8 cellular contexts compared by ENCODE assay signal in genomic region chr17:76726231-76726765, GRCh38. TPM values are rescaled to one million over a fixed set of nuclear protein-coding genes. Genes with fewer than 3 reads are reported as not detected.
A peak's percentile ranks its signal among the peaks of the same experiment; 100 is the strongest.
DNase-seq lines count a peak whose midpoint lies in the region; TF ChIP-seq lines count a peak whose summit lies in the region.

Gene JMJD6, minus strand, starts transcription at chr17:76726606. Its CDS starts 131 bp downstream, at chr17:76726475.

- no peaks in the 10 kb centered on the region for H3K9me3 Mint-ChIP-seq in activated naive CD4-positive, alpha-beta T cell treated with anti-CD3 and anti-CD28 coated beads, Interleukin-2, amount 50 U/mL, for 24 hours

- peak within 1 kb of the TSS; percentile 91 for H3K4me3 ChIP-seq in GM23248
- H3K4me3 ChIP-seq in tibial nerve: peak within 1 kb of the TSS; percentile 65 to 90 (median 86)

- TF ChIP-seq POLR2A in tibial nerve (IDR thresholded peaks at IDR 0.05): peak; percentile 72 to 92

- peak in 1 of 5 experiments; percentile 14 for TF ChIP-seq CTCF in tibial nerve (IDR thresholded peaks at IDR 0.05)

- H3K27me3 ChIP-seq in GM23248 (replicated peaks; ENCODE audit: insufficient read depth) (no peaks in the 10 kb centered on the region), tibial nerve (no peaks in the 10 kb centered on the region)

- DNase-seq in GDM1 (lab: John Stamatoyannopoulos, UW) (peak; percentile 97), GM23248 (peak; percentile 98), glomerular visceral epithelial cell (ENCODE audit: extremely low spot score) (peak; percentile 98), nucleus accumbens (lab: John Stamatoyannopoulos, UW) (peak; percentile 77 to 98 (median 95)), tibial nerve (ENCODE audit: low spot score in 2 of 2) (peak; percentile 92)

- TF ChIP-seq EP300 in tibial nerve (IDR thresholded peaks at IDR 0.05): peak; percentile 71 to 98

- H2AFZ ChIP-seq in GM23248: peak within 1 kb of the TSS; percentile 37

- peaks cover 38% of the 10 kb centered on the region for H3K36me3 ChIP-seq in GM23248 (ENCODE audit: low read depth)
- peaks cover 61% of the 10 kb centered on the region for H3K36me3 ChIP-seq in KOPT-K1 (ENCODE audit: insufficient read depth, low read length)
- H3K36me3 ChIP-seq in tibial nerve: peaks cover 3 to 53% (median 11%) of the 10 kb centered on the region in 3 donors

- no peaks in the 10 kb centered on the region for H3K9me3 ChIP-seq in GM23248 (ENCODE audit: low read depth)
- no peaks in the 10 kb centered on the region for H3K9me3 ChIP-seq in KOPT-K1 (ENCODE audit: insufficient read depth, low read length, poor library complexity, severe bottlenecking)
- no peaks in the 10 kb centered on the region for H3K9me3 ChIP-seq in tibial nerve

- peaks cover 21% of the 10 kb centered on the region for H3K36me3 Mint-ChIP-seq in activated naive CD4-positive, alpha-beta T cell treated with anti-CD3 and anti-CD28 coated beads, Interleukin-2, amount 50 U/mL, for 24 hours

- peak within 1 kb of the TSS; percentile 95 for H3K4me2 ChIP-seq in GM23248 (ENCODE audit: unreplicated experiment)

- H3K9me2 ChIP-seq in GM23248 (ENCODE audit: insufficient read depth): no peaks in the 10 kb centered on the region

- H3K4me1 Mint-ChIP-seq in activated naive CD4-positive, alpha-beta T cell treated with anti-CD3 and anti-CD28 coated beads, Interleukin-2, amount 50 U/mL, for 24 hours: peaks cover 51% of the 10 kb centered on the region

- no peaks in the 10 kb centered on the region for H4K20me1 ChIP-seq in GM23248 (ENCODE audit: insufficient read depth)

- H3K4me3 Mint-ChIP-seq in activated naive CD4-positive, alpha-beta T cell treated with anti-CD3 and anti-CD28 coated beads, Interleukin-2, amount 50 U/mL, for 24 hours: peak within 1 kb of the TSS; percentile 99

- peaks cover 93% of the 10 kb centered on the region for H3K79me2 ChIP-seq in GM23248 (ENCODE audit: insufficient read depth)

- WGBS in GM23248 (ENCODE audit: low coverage in 1 of 2, low lambda C conversion rate in 2 of 2, missing lambda C conversion rate in 2 of 2), 2 experiments: 1% methylated on average over 45 to 47 of the region's 59 CpGs
- WGBS in tibial nerve, 2 donors: 1% methylated on average over 29 to 42 of the region's 59 CpGs

- in situ Hi-C loops in GM23248 (cut with MboI): no loop called here

- H3K4me1 ChIP-seq in GM23248 (ENCODE audit: insufficient read depth) (peaks cover 20% of the 10 kb centered on the region), tibial nerve (peaks cover 0 to 75% (median 34%) of the 10 kb centered on the region in 4 donors)

- peak within 1 kb of the TSS; percentile 98 for H3K27ac ChIP-seq in GM23248
- peak within 1 kb of the TSS; percentile 99 for H3K27ac ChIP-seq in KOPT-K1 (ENCODE audit: low read depth, low read length, poor library complexity, severe bottlenecking)
- peak within 1 kb of the TSS; percentile 95 to 100 (median 99) for H3K27ac ChIP-seq in tibial nerve

- H3K9ac ChIP-seq in GM23248: peak within 1 kb of the TSS; percentile 99

- H3F3A ChIP-seq in GM23248 (ENCODE audit: insufficient read depth): peaks cover 49% of the 10 kb centered on the region

- H3K27me3 Mint-ChIP-seq in activated naive CD4-positive, alpha-beta T cell treated with anti-CD3 and anti-CD28 coated beads, Interleukin-2, amount 50 U/mL, for 24 hours: no peaks in the 10 kb centered on the region

- H3K27ac Mint-ChIP-seq in activated naive CD4-positive, alpha-beta T cell treated with anti-CD3 and anti-CD28 coated beads, Interleukin-2, amount 50 U/mL, for 24 hours: peak within 1 kb of the TSS; percentile 97

TF ChIP-seq in PFSK-1, 5 proteins besides CTCF, POLR2A, EP300 and RAD21:
- TF ChIP-seq SIN3A (IDR thresholded peaks at IDR 0.05; ENCODE audit: borderline replicate concordance, insufficient read depth, low read length) (peak; percentile 94), FOXP2 (optimal IDR thresholded peaks at IDR 0.05; ENCODE audit: borderline replicate concordance, extremely low read depth, extremely low read length, insufficient read depth) (no peak), POLR2AphosphoS5 (IDR thresholded peaks at IDR 0.05; ENCODE audit: low read depth, low read length) (peak; percentile 76), TAF1 (IDR thresholded peaks at IDR 0.05; ENCODE audit: borderline replicate concordance, insufficient read depth, low read length) (0 out of 2 replicates have a peak, but pooled peaks have one; percentile 59)

RNA-seq across cellular contexts. Expression of gene JMJD6, which starts in this region (rescaled TPM):
- total RNA-seq in GM23248 (2014; rRNA removed; shearing (Covaris generic)): 19.0 and 33.3 TPM in 2 replicates
- 40.0 and 41.5 TPM in 2 replicates for polyA plus RNA-seq in GM23248 (2016; fragmentation: Nextera tagmentation; extraction: Ambion mirVana)
- polyA plus RNA-seq in PFSK-1 (2012; ENCODE audit: insufficient read length, low read depth): 104 TPM
- total RNA-seq in tibial nerve: 10 to 100 TPM; 14.0 to 45.0 (median 34.2) TPM

Comparison
In these comparisons a context has a peak if more than half of its experiments do, and no peak if none do; other contexts are left out.
1. Peak in every context shown above with its lines: DNase-seq, H3K4me3 ChIP-seq and H3K27ac ChIP-seq.